In the genomic region with DNA sequence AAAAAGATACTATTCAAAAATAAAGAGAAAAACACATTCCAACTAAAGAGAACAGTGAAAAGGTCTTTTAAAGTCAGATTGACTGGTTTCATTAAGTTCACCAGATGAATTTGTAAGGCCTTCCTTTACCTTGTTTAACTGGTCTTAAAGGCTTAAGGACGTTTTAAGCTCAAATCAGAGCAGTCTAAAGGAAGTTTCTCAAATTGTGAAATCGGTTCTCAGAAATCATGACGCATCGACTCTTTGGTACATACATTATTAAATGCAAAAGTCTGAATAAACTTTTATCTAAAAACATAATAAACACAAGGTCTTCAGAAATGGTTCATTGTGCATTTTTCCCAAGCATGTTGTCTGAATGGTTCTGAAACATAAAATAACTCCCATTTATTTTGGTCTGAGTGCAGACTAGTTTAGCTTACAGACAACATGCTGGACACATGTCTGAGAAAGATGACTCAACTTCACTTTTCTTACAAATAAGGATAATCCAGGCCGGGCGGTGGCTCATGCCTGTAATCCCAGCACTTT, we compare ENCODE assay signal across 24 cellular contexts.
"Had no signal": no experiment of that assay in that cellular context is flagged by ENCODE, and none has a peak within 500 bp of the region (broad histone marks: within the 10 kb centered on the region; RNA-seq: fewer than 3 reads in every experiment).

No MANE protein-coding gene starts in this region.

- H3K4me3 ChIP-seq: coronary artery, left ventricle myocardium inferior, lung, pancreas, spleen, tibial artery, upper lobe of right lung, vagina had no signal

- ATAC-seq: foreskin keratinocyte; left cardiac atrium; pancreas; sciatic nerve; stimulated activated memory B cell treated with anti-CD40 and anti-IgM and Interleukin-4, amounts not matched to agents 10 μg/mL and 1 μg/mL and 100 μg/mL, for 72 hours; upper lobe of right lung had no signal

- DNase-seq: effector CD4-positive, alpha-beta T cell; endodermal cell; foreskin keratinocyte; immature natural killer cell; kidney; left cardiac atrium; left ventricle myocardium inferior; mesenchymal stem cell; midbrain; naive B cell; occipital lobe; pancreas; spleen; stimulated activated CD4-positive, alpha-beta T cell treated with anti-CD3 and anti-CD28 coated beads, Interleukin-15, amount 100 ng/mL, for 24 hours; stimulated activated CD4-positive, alpha-beta T cell treated with anti-CD3 and anti-CD28 coated beads, Interleukin-1b, Interleukin-23, amount 100 ng/mL, for 48 hours; stimulated activated CD4-positive, alpha-beta T cell treated with anti-CD3 and anti-CD28 coated beads, Interleukin-4, amount 100 ng/mL, for 24 hours; tibial artery; upper lobe of right lung had no signal

- H3K4me1 ChIP-seq: foreskin keratinocyte, left ventricle myocardium inferior, pancreas, spleen, tibial artery, upper lobe of right lung, vagina had no signal

- H3K27ac ChIP-seq: coronary artery, foreskin keratinocyte, left ventricle myocardium inferior, pancreas, spleen, tibial artery, upper lobe of right lung, vagina had no signal

- H3K9me3 ChIP-seq: left ventricle myocardium inferior, pancreas, spleen, tibial artery, upper lobe of right lung, vagina had no signal

- H3K27me3 ChIP-seq: foreskin keratinocyte, pancreas, spleen, tibial artery, upper lobe of right lung, vagina had no signal

- H3K36me3 ChIP-seq: left ventricle myocardium inferior, pancreas, spleen, tibial artery, upper lobe of right lung, vagina had no signal

- FAIRE-seq: endothelial cell of umbilical vein, kidney, pancreas had no signal
